Comparison of ENCODE assay signal across 17 cellular contexts in the genomic region with DNA sequence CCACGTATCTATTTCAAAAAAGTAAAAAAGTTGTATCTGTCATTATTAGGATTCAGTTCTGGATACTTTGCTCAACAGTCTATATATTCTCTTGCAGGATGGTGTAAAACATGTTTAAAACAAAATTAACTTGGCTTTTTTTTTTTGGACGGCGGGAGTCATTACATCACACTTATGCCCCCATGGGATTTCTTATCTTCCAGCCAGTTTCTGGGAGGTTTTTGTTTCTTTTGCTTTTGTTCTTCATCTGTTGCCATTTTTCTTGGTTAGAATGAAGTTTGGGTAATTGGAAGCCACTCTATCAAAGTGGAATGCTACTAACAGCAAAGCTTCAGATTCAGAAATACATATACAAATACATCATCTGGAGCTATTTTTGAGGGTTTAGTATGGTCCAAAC. TPM values are rescaled to one million over a fixed set of nuclear protein-coding genes. Genes with fewer than 3 reads are reported as not detected.
DNase-seq lines count a peak whose midpoint lies in the region; ATAC-seq and TF ChIP-seq lines count a peak whose summit lies in the region.
"Had no signal": no experiment of that assay in that cellular context is flagged by ENCODE, and none has a peak within 500 bp of the region (broad histone marks: within the 10 kb centered on the region; RNA-seq: fewer than 3 reads in every experiment).

No MANE protein-coding gene starts in this region.

- no peak overlapping the region for H3K4me2 ChIP-seq in HCT116 (ENCODE audit: low read length)

- no peaks in the 10 kb centered on the region for H3K36me3 Mint-ChIP-seq in CD4-positive, CD25-positive, alpha-beta regulatory T cell
- no peaks in the 10 kb centered on the region for H3K36me3 Mint-ChIP-seq in brain
- no peaks in the 10 kb centered on the region for H3K36me3 Mint-ChIP-seq in natural killer cell treated with Interleukin-12 subunit alpha and Interleukin-12 subunit beta and Interleukin-15 and Interleukin-18, amount 100 ng/mL, for 72 hours

- no peak for TF ChIP-seq RAD21 in HCT116 (IDR thresholded peaks at IDR 0.05; ENCODE audit: low read depth)

- DNase-seq in CD4-positive, CD25-positive, alpha-beta regulatory T cell: no peak
- DNase-seq in HCT116 (ENCODE audit: low read depth, low spot score) (no peak), T1000 (lab: John Stamatoyannopoulos, UW) (no peak), cerebellar cortex (ENCODE audit: low spot score) (no peak)
- DNase-seq in natural killer cell treated with Interleukin-12 subunit alpha and Interleukin-12 subunit beta and Interleukin-15 and Interleukin-18, amount 100 ng/mL, for 72 hours (ENCODE audit: low spot score): no peak
- DNase-seq: activated CD4-positive, alpha-beta T cell treated with anti-CD3 and anti-CD28 coated beads for 36 hours; activated gamma-delta T cell; COR-L47; Kasumi-1; naive thymus-derived CD4-positive, alpha-beta T cell; NCI-H1694 treated with DMSO at 0.1 percent for 48 hours; NCI-H526; stimulated activated naive CD4-positive, alpha-beta T cell had no signal

- CTCF ChIA-PET in HCT116 (lab: Charles Lee): no interaction called here

- H3K9ac ChIP-seq in HCT116 (ENCODE audit: low read length): no peak overlapping the region

- H4K20me1 ChIP-seq in HCT116 (ENCODE audit: insufficient read depth): no peaks in the 10 kb centered on the region

- no peaks in the 10 kb centered on the region for H3K27me3 ChIP-seq in CD4-positive, CD25-positive, alpha-beta regulatory T cell (ENCODE audit: control insufficient read depth, insufficient read depth, low read length)
- no peaks in the 10 kb centered on the region for H3K27me3 ChIP-seq in HCT116 (ENCODE audit: insufficient read depth, low read length)
- H3K27me3 ChIP-seq: breast epithelium, vagina had no signal

- peaks cover 13 to 34% (median 22%) of the 10 kb centered on the region in 4 donors for H3K4me1 Mint-ChIP-seq in CD4-positive, CD25-positive, alpha-beta regulatory T cell
- H3K4me1 Mint-ChIP-seq in brain: peaks cover 46% of the 10 kb centered on the region
- H3K4me1 Mint-ChIP-seq in natural killer cell treated with Interleukin-12 subunit alpha and Interleukin-12 subunit beta and Interleukin-15 and Interleukin-18, amount 100 ng/mL, for 72 hours (ENCODE audit: low read depth in 2 of 2): peaks cover 28 to 40% of the 10 kb centered on the region in 2 donors

- no peak overlapping the region for H3K4me3 ChIP-seq in CD4-positive, CD25-positive, alpha-beta regulatory T cell (ENCODE audit: low read depth, low read length)
- H3K4me3 ChIP-seq in HCT116 (replicated peaks in 1 of 2; ENCODE audit: low read depth in 1 of 2, low read length in 2 of 2): no peak overlapping the region
- H3K4me3 ChIP-seq: breast epithelium, vagina had no signal

- H3K4me1 ChIP-seq in CD4-positive, CD25-positive, alpha-beta regulatory T cell (ENCODE audit: control insufficient read depth, insufficient read depth, low read length, poor library complexity, severe bottlenecking): peaks cover 31% of the 10 kb centered on the region
- H3K4me1 ChIP-seq in HCT116 (ENCODE audit: control insufficient read depth in 1 of 2, insufficient read depth in 2 of 2, low read length in 2 of 2): peaks cover 13 to 22% of the 10 kb centered on the region in 2 experiments
- H3K4me1 ChIP-seq: breast epithelium had no signal

- BruUV-seq in HCT116 (replicated peaks; lab: Mats Ljungman, UMichigan): no TSS peak

- H3K9me2 ChIP-seq in HCT116 (ENCODE audit: insufficient read depth): no peaks in the 10 kb centered on the region

- POLR2A ChIA-PET in HCT116 (lab: Charles Lee): no interaction called here

- H3K9me3 ChIP-seq in CD4-positive, CD25-positive, alpha-beta regulatory T cell (ENCODE audit: control insufficient read depth in 2 of 2, low read length in 2 of 2): no peaks in the 10 kb centered on the region
- H3K9me3 ChIP-seq in HCT116 (ENCODE audit: control insufficient read depth in 1 of 2, insufficient read depth in 1 of 2, low read depth in 1 of 2, low read length in 2 of 2): no peaks in the 10 kb centered on the region
- H3K9me3 ChIP-seq: breast epithelium, vagina had no signal

- no peaks in the 10 kb centered on the region for H3K36me3 ChIP-seq in CD4-positive, CD25-positive, alpha-beta regulatory T cell (ENCODE audit: control insufficient read depth, insufficient read depth, low read length)
- H3K36me3 ChIP-seq in HCT116 (ENCODE audit: control insufficient read depth in 1 of 2, insufficient read depth in 2 of 2, low read length in 2 of 2): no peaks in the 10 kb centered on the region
- H3K36me3 ChIP-seq: breast epithelium, vagina had no signal

- no peaks in the 10 kb centered on the region for H3K9me3 Mint-ChIP-seq in CD4-positive, CD25-positive, alpha-beta regulatory T cell
- no peaks in the 10 kb centered on the region for H3K9me3 Mint-ChIP-seq in brain
- H3K9me3 Mint-ChIP-seq in natural killer cell treated with Interleukin-12 subunit alpha and Interleukin-12 subunit beta and Interleukin-15 and Interleukin-18, amount 100 ng/mL, for 72 hours: no peaks in the 10 kb centered on the region
- H3K9me3 Mint-ChIP-seq: naive thymus-derived CD4-positive, alpha-beta T cell had no signal

- peak overlapping the region; percentile 33 to 72 (median 58) for H3K4me3 Mint-ChIP-seq in CD4-positive, CD25-positive, alpha-beta regulatory T cell
- peak overlapping the region; percentile 54 to 94 (median 89) for H3K4me3 Mint-ChIP-seq in brain
- peak overlapping the region; percentile 29 for H3K4me3 Mint-ChIP-seq in natural killer cell treated with Interleukin-12 subunit alpha and Interleukin-12 subunit beta and Interleukin-15 and Interleukin-18, amount 100 ng/mL, for 72 hours
- H3K4me3 Mint-ChIP-seq: activated CD4-positive, alpha-beta T cell treated with anti-CD3 and anti-CD28 coated beads for 36 hours had no signal

- RAD21 ChIA-PET in HCT116 (lab: Charles Lee; ENCODE audit: low non-redundant PET in 1 of 2, low total read pairs in 2 of 2, uncharacterized antibody in 2 of 2, unreplicated experiment in 2 of 2): no interaction called here

- TF ChIP-seq POLR2A in HCT116 (IDR thresholded peaks at IDR 0.05; ENCODE audit: borderline replicate concordance, extremely low read depth, insufficient read depth, insufficient read length): no peak

- TF ChIP-seq CTCF in HCT116 (IDR thresholded peaks at IDR 0.05 in 2 of 3, conservative IDR thresholded peaks at IDR 0.05 in 1 of 3; ENCODE audit: borderline replicate concordance in 1 of 3, insufficient read depth in 1 of 3, low read depth in 2 of 3, low read length in 2 of 3) (no peak), brain (conservative IDR thresholded peaks at IDR 0.05) (no peak)

- peaks cover 24% of the 10 kb centered on the region; the same call in 1 of the 2 replicates for H3K79me2 ChIP-seq in HCT116 (ENCODE audit: insufficient read depth, low read length)

- no peak overlapping the region for H3K27ac Mint-ChIP-seq in CD4-positive, CD25-positive, alpha-beta regulatory T cell
- H3K27ac Mint-ChIP-seq in brain: peak overlapping the region in 4 of 5 experiments; percentile 66 to 98 (median 88)
- peak overlapping the region in 1 of 2 donors; percentile 63 for H3K27ac Mint-ChIP-seq in natural killer cell treated with Interleukin-12 subunit alpha and Interleukin-12 subunit beta and Interleukin-15 and Interleukin-18, amount 100 ng/mL, for 72 hours
- H3K27ac Mint-ChIP-seq: activated CD4-positive, alpha-beta T cell treated with anti-CD3 and anti-CD28 coated beads for 36 hours had no signal

- peaks cover 4% of the 10 kb centered on the region for H3K27me3 Mint-ChIP-seq in CD4-positive, CD25-positive, alpha-beta regulatory T cell
- H3K27me3 Mint-ChIP-seq in brain: peaks cover 11% of the 10 kb centered on the region
- no peaks in the 10 kb centered on the region for H3K27me3 Mint-ChIP-seq in natural killer cell treated with Interleukin-12 subunit alpha and Interleukin-12 subunit beta and Interleukin-15 and Interleukin-18, amount 100 ng/mL, for 72 hours
- H3K27me3 Mint-ChIP-seq: activated CD4-positive, alpha-beta T cell treated with anti-CD3 and anti-CD28 coated beads for 36 hours; naive thymus-derived CD4-positive, alpha-beta T cell had no signal

- H2AFZ ChIP-seq in HCT116 (ENCODE audit: low read depth, low read length, poor library complexity, severe bottlenecking): peak overlapping the region; percentile 56

- intact Hi-C loops in HCT116 (cut with micrococcal nuclease): no loop called here

- H3K27ac ChIP-seq in CD4-positive, CD25-positive, alpha-beta regulatory T cell (ENCODE audit: insufficient read depth, low read length, poor library complexity, severe bottlenecking): no peak overlapping the region
- no peak overlapping the region for H3K27ac ChIP-seq in HCT116 (ENCODE audit: low read depth, low read length)
- H3K27ac ChIP-seq: breast epithelium, vagina had no signal

- ATAC-seq in CD4-positive, CD25-positive, alpha-beta regulatory T cell (ENCODE audit: low read depth in 2 of 2): no peak
- ATAC-seq in HCT116 (no peak), HG03342 (IDR thresholded peaks at IDR 0.05; ENCODE audit: unreplicated experiment) (no peak)
- ATAC-seq in natural killer cell treated with Interleukin-12 subunit alpha and Interleukin-12 subunit beta and Interleukin-15 and Interleukin-18, amount 100 ng/mL, for 72 hours: no peak
- ATAC-seq: activated CD4-positive, alpha-beta T cell treated with anti-CD3 and anti-CD28 coated beads for 36 hours; naive thymus-derived CD4-positive, alpha-beta T cell had no signal

TF ChIP-seq in HCT116, 20 proteins besides CTCF, POLR2A, EP300 and RAD21 (continues in another document):
- TF ChIP-seq CEBPB (IDR thresholded peaks at IDR 0.05; ENCODE audit: low read depth) (no peak), ZNF274 (IDR thresholded peaks at IDR 0.05; ENCODE audit: low read depth, low read length) (no peak), JUND (IDR thresholded peaks at IDR 0.05) (no peak), TCF7L2 (IDR thresholded peaks at IDR 0.05; ENCODE audit: borderline replicate concordance, extremely low read depth, insufficient read depth, insufficient read length) (no peak), ZFX (IDR thresholded peaks at IDR 0.05) (no peak), FOSL1 (IDR thresholded peaks at IDR 0.05; ENCODE audit: low read depth) (no peak), EZH2 (IDR thresholded peaks at IDR 0.05) (no peak)

RNA-seq across cellular contexts. Expression of gene STARD4, which starts 1.8 kb away (rescaled TPM):
- 14.4 TPM for total RNA-seq in CD4-positive, CD25-positive, alpha-beta regulatory T cell
- 1 to 10 TPM; 2.7 to 4.8 (median 4.6) TPM for polyA plus RNA-seq in CD4-positive, CD25-positive, alpha-beta regulatory T cell
- 44.3 TPM for total RNA-seq in HCT116 (2021; ENCODE audit: unreplicated experiment)
- polyA plus RNA-seq in HCT116 (2012): 18.7 and 20.5 TPM in 2 replicates
- 5.1 TPM for polyA plus RNA-seq in brain (ENCODE audit: insufficient read depth, low read depth, low replicate concordance)
- total RNA-seq in natural killer cell treated with Interleukin-12 subunit alpha and Interleukin-12 subunit beta and Interleukin-15 and Interleukin-18, amount 100 ng/mL, for 72 hours: 100 to 1,000 TPM in 1 of 2 donors, 10 to 100 TPM in 1; 41.6 to 102 TPM

Comparison
In these comparisons a context has a peak if more than half of its experiments do, and no peak if none do; other contexts are left out.
1. H3K27ac Mint-ChIP-seq: peak in brain (4 of 5); none in CD4-positive, CD25-positive, alpha-beta regulatory T cell (0 of 3).
2. H3K4me3 Mint-ChIP-seq: peak in every context shown above with its lines; median percentile 89 in brain; 58 in CD4-positive, CD25-positive, alpha-beta regulatory T cell; 29 in natural killer cell treated with Interleukin-12 subunit alpha and Interleukin-12 subunit beta and Interleukin-15 and Interleukin-18, amount 100 ng/mL, for 72 hours.